ENCODE assay signal across 21 cellular contexts in the genomic region with DNA sequence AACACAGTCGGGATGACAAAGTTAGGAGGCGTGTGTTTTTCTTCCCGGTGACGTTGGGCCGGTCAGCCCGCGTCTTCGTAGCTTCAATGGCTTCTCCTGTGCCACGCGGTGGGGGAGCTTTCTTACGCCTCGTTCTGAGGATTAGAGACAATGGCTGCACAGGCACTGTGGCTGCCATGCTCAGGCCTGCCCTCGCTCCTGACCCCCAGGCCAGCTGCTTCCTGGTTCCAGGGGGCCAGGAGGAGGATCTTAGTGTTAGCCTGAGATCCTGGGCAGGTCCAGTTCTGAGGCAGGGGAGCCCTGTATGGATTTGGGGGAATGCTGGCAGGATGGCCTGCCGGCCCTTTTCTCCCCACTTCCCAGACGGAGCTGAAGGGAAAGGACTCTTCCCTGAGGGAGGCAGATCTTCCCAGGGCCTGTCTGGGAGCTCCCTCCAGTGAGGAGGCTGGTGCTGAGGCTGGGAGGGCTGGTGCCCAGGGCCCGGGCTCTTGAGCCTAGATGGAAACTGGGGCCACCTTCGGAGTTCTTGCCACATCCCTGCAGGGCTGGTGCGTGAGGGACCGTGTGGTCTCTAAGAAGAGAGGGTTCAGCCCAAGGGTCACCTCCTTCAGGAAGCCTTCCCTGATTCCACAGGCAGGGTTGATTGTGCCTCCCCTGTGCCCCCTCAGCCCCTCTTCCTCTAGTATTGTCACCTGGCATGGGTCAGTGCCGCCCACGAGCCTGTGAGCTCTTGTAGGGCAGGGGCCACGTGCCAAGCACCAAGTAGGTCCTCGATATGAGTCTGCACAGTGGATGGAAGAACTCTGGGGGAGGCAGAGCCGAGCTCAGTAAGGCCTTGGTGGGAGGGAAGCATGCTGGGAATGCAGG.
DNase-seq lines count a peak whose midpoint lies in the region; ATAC-seq and TF ChIP-seq lines count a peak whose summit lies in the region.
"Had no signal": no experiment of that assay in that cellular context is flagged by ENCODE, and none has a peak within 500 bp of the region (broad histone marks: within the 10 kb centered on the region; RNA-seq: fewer than 3 reads in every experiment).

No MANE protein-coding gene starts in this region.

- peaks cover 3% of the 10 kb centered on the region for H3K36me3 Mint-ChIP-seq in activated naive CD4-positive, alpha-beta T cell treated with anti-CD3 and anti-CD28 coated beads, Interleukin-2, amount 50 U/mL, for 24 hours
- peaks cover 0 to 16% of the 10 kb centered on the region in 2 donors for H3K36me3 Mint-ChIP-seq in naive B cell

- no peaks in the 10 kb centered on the region for H3K9me3 ChIP-seq in ascending aorta
- no peaks in the 10 kb centered on the region for H3K9me3 ChIP-seq in upper lobe of right lung
- H3K9me3 ChIP-seq: esophagus squamous epithelium, lower lobe of right lung, transverse colon had no signal

- H3K9me3 Mint-ChIP-seq in activated naive CD4-positive, alpha-beta T cell treated with anti-CD3 and anti-CD28 coated beads, Interleukin-2, amount 50 U/mL, for 24 hours: no peaks in the 10 kb centered on the region
- H3K9me3 Mint-ChIP-seq in naive B cell: peaks cover 0 to 7% (median 0%) of the 10 kb centered on the region in 7 donors

- H3K27me3 ChIP-seq in ascending aorta (no peaks in the 10 kb centered on the region), upper lobe of right lung (no peaks in the 10 kb centered on the region)
- H3K27me3 ChIP-seq: esophagus squamous epithelium, transverse colon had no signal

- intact Hi-C loops in ascending aorta (cut with DNase I): no loop called here
- intact Hi-C loops in upper lobe of right lung (cut with DNase I): no loop called here

- H3K4me1 ChIP-seq in ascending aorta: peaks cover 26 to 80% of the 10 kb centered on the region in 2 donors
- peaks cover 26% of the 10 kb centered on the region for H3K4me1 ChIP-seq in upper lobe of right lung

- peaks cover 72% of the 10 kb centered on the region for H3K4me1 Mint-ChIP-seq in activated naive CD4-positive, alpha-beta T cell treated with anti-CD3 and anti-CD28 coated beads, Interleukin-2, amount 50 U/mL, for 24 hours
- H3K4me1 Mint-ChIP-seq in naive B cell: peaks cover 85 to 95% (median 95%) of the 10 kb centered on the region in 3 donors

- TF ChIP-seq CTCF in ascending aorta (IDR thresholded peaks at IDR 0.05) (no peak), upper lobe of right lung (IDR thresholded peaks at IDR 0.05) (no peak)

- H3K4me3 Mint-ChIP-seq in activated naive CD4-positive, alpha-beta T cell treated with anti-CD3 and anti-CD28 coated beads, Interleukin-2, amount 50 U/mL, for 24 hours: no peak overlapping the region
- H3K4me3 Mint-ChIP-seq in naive B cell: peak overlapping the region; percentile 33 to 78 (median 66)
- H3K4me3 Mint-ChIP-seq: activated naive CD4-positive, alpha-beta T cell treated with anti-CD3 and anti-CD28 coated beads, Interleukin-2, amount 10 ng/mL, durations not matched to agents 7 days and 5 days had no signal

- ATAC-seq in naive B cell (ENCODE audit: low read depth in 2 of 2) (no peak), upper lobe of right lung (no peak)
- ATAC-seq: lower lobe of right lung; stimulated activated naive CD8-positive, alpha-beta T cell treated with anti-CD3 and anti-CD28 coated beads, Interleukin-15, Interleukin-2, amounts not matched to agents 100 U/mL and 50 U/mL, for 24 hours had no signal

- peak overlapping the region; percentile 59 for H3K27ac Mint-ChIP-seq in activated naive CD4-positive, alpha-beta T cell treated with anti-CD3 and anti-CD28 coated beads, Interleukin-2, amount 50 U/mL, for 24 hours
- peak overlapping the region; percentile 85 to 100 (median 100) for H3K27ac Mint-ChIP-seq in naive B cell
- H3K27ac Mint-ChIP-seq: activated naive CD4-positive, alpha-beta T cell treated with anti-CD3 and anti-CD28 coated beads, Interleukin-2, amount 10 ng/mL, durations not matched to agents 7 days and 5 days had no signal

- H3K4me3 ChIP-seq in ascending aorta: no peak overlapping the region
- H3K4me3 ChIP-seq in upper lobe of right lung: no peak overlapping the region
- H3K4me3 ChIP-seq: esophagus squamous epithelium, lower lobe of right lung, transverse colon had no signal

- H3K27ac ChIP-seq in ascending aorta: peak overlapping the region; percentile 85 to 95
- H3K27ac ChIP-seq in upper lobe of right lung: peak overlapping the region; percentile 36
- H3K27ac ChIP-seq: HL-60, lower lobe of right lung had no signal

- DNase-seq in activated naive CD4-positive, alpha-beta T cell (lab: John Stamatoyannopoulos, UW): no peak
- no peak for DNase-seq in ascending aorta (ENCODE audit: low spot score in 2 of 2)
- DNase-seq in naive B cell: no peak
- no peak for DNase-seq in upper lobe of right lung
- DNase-seq in SIG-M5 (lab: John Stamatoyannopoulos, UW): no peak
- DNase-seq in mesenteric fat pad (ENCODE audit: low spot score): no peak
- DNase-seq in NCI-H146 treated with DMSO at 0.1 percent for 48 hours (lab: John Stamatoyannopoulos, UW; ENCODE audit: unreplicated experiment): no peak
- DNase-seq: activated naive CD4-positive, alpha-beta T cell treated with anti-CD3 and anti-CD28 coated beads, Interleukin-2, amount 10 ng/mL, durations not matched to agents 7 days and 5 days; activated T-cell treated with anti-CD3 and anti-CD28 coated beads, Interleukin-2, amount 50 U/mL, for 48 hours; C1 segment of cervical spinal cord; effector CD8-positive, alpha-beta T cell; esophagus squamous epithelium; NCI-H1417; NCI-H2107; occipital lobe; stimulated activated CD4-positive, alpha-beta T cell treated with anti-CD3 and anti-CD28 coated beads, Interleukin-2, amount 100 ng/mL, for 48 hours; stimulated activated naive CD8-positive, alpha-beta T cell treated with anti-CD3 and anti-CD28 coated beads, Interleukin-15, Interleukin-2, amounts not matched to agents 100 U/mL and 50 U/mL, for 24 hours; transverse colon had no signal

- no peaks in the 10 kb centered on the region for H3K36me3 ChIP-seq in ascending aorta
- no peaks in the 10 kb centered on the region for H3K36me3 ChIP-seq in upper lobe of right lung
- H3K36me3 ChIP-seq: esophagus squamous epithelium, lower lobe of right lung, transverse colon had no signal

- H3K27me3 Mint-ChIP-seq in activated naive CD4-positive, alpha-beta T cell treated with anti-CD3 and anti-CD28 coated beads, Interleukin-2, amount 50 U/mL, for 24 hours: no peaks in the 10 kb centered on the region
- no peaks in the 10 kb centered on the region for H3K27me3 Mint-ChIP-seq in naive B cell
